Comparison of ENCODE assay signal across 8 cellular contexts in the genomic region with DNA sequence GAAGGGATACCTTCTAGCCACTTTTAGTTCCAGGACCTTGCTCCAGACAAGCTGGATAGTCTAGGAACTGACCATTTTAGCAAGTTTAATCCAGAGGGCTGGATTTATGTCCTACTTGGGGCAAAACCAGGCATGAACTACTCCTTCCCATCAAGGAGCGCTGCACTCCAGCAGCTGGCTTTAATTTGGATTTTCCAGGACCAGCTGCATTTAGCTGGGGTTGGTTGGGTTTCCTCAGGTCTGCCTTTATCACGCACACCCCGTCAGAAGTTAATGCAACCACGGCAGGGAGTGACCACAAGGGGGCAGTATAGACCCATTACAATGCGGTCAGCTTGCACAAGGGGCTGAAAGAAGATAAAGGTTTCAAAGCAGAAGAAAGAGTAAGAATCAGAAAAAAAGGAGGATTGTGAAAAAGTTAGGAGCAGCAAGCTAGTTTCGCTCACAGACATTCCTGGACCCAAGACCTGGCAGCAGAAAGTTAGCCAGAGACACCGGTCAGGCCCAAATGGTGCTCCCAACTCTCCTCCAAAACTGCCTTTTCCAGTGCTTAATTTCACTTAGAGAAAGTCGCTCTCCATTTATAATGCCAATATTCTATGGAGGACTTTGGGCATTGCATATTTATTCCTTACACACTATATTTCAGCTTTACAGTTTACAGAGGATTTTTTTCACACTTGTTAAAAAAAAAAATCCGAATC. TPM values are rescaled to one million over a fixed set of nuclear protein-coding genes. Genes with fewer than 3 reads are reported as not detected.
DNase-seq lines count a peak whose midpoint lies in the region; ATAC-seq and TF ChIP-seq lines count a peak whose summit lies in the region.

No MANE protein-coding gene starts in this region.

- no TSS peak for BruUV-seq in PC-9 (replicated peaks; lab: Mats Ljungman, UMichigan)

- POLR2A ChIA-PET in PC-9 (lab: Charles Lee; ENCODE audit: unreplicated experiment), result interaction anchor here (0.7 kb wide), 1 partner anchor 251 kb away, joined by 3 read pairs; no protein-coding TSS in a partner anchor

- no peaks in the 10 kb centered on the region for H3K4me1 ChIP-seq in Karpas-422 (ENCODE audit: low read length)
- peaks cover 53% of the 10 kb centered on the region for H3K4me1 ChIP-seq in PC-9 (replicated peaks; ENCODE audit: insufficient read depth)
- H3K4me1 ChIP-seq in esophagus squamous epithelium, result peaks cover 7 to 56% (median 46%) of the 10 kb centered on the region in 3 donors

- no peaks in the 10 kb centered on the region for H3K36me3 ChIP-seq in Karpas-422 (ENCODE audit: insufficient read depth, low read length)
- H3K36me3 ChIP-seq in PC-9 (ENCODE audit: low read depth), result no peaks in the 10 kb centered on the region
- peaks cover 0 to 6% (median 0%) of the 10 kb centered on the region in 3 donors for H3K36me3 ChIP-seq in esophagus squamous epithelium

- WGBS in esophagus squamous epithelium, 2 donors, result 22 to 32% methylated on average over 7 to 9 of the region's 9 CpGs

- ATAC-seq in stimulated activated naive B cell treated with anti-CD40 and anti-IgM and Interleukin-4, amounts not matched to agents 10 μg/mL and 1 μg/mL and 100 μg/mL, for 72 hours (replicated peaks), result peak; percentile 93 to 96
- ATAC-seq in GM19328 (IDR thresholded peaks at IDR 0.05; ENCODE audit: unreplicated experiment), result no peak

- H3K4me1 Mint-ChIP-seq in nephron progenitor cell, result peaks cover 21% of the 10 kb centered on the region
- H3K4me1 Mint-ChIP-seq in stimulated activated naive B cell treated with anti-CD40 and anti-IgM and Interleukin-4, amounts not matched to agents 10 μg/mL and 1 μg/mL and 100 μg/mL, for 72 hours, result peaks cover 2 to 6% of the 10 kb centered on the region in 2 donors

- H3K79me2 ChIP-seq in Karpas-422 (ENCODE audit: low read length) (no peaks in the 10 kb centered on the region), PC-9 (ENCODE audit: low read depth) (peaks cover 9% of the 10 kb centered on the region)

- H3K4me2 ChIP-seq in Karpas-422 (ENCODE audit: low read depth, low read length, poor library complexity, severe bottlenecking), result no peak overlapping the region
- H3K4me2 ChIP-seq in PC-9, result peak overlapping the region; percentile 23; the same call in 1 of the 2 replicates

- peaks cover 39% of the 10 kb centered on the region for H3F3A ChIP-seq in PC-9 (ENCODE audit: insufficient read depth, low read depth)

- no peak overlapping the region for H3K4me3 Mint-ChIP-seq in nephron progenitor cell
- H3K4me3 Mint-ChIP-seq in stimulated activated naive B cell treated with anti-CD40 and anti-IgM and Interleukin-4, amounts not matched to agents 10 μg/mL and 1 μg/mL and 100 μg/mL, for 72 hours, result no peak overlapping the region

- no peak overlapping the region for H2AFZ ChIP-seq in Karpas-422 (ENCODE audit: low read length)
- no peak overlapping the region for H2AFZ ChIP-seq in PC-9

- no peak overlapping the region for H3K27ac ChIP-seq in Karpas-422 (ENCODE audit: low read length)
- peak overlapping the region; percentile 98 for H3K27ac ChIP-seq in PC-9
- peak overlapping the region; percentile 73 to 97 (median 93) for H3K27ac ChIP-seq in esophagus squamous epithelium

- intact Hi-C loops in PC-9 (cut with micrococcal nuclease; ENCODE audit: unreplicated experiment) (loop anchor here (1.0 to 10.0 kb wide), 5 partner anchors 51 to 1051 kb away; partner anchors contain the start of gene PPP1CB), esophagus squamous epithelium (cut with DNase I) (no loop called here)

- no peak for TF ChIP-seq POLR2A in esophagus squamous epithelium (IDR thresholded peaks at IDR 0.05)

- no peak overlapping the region for H3K9ac ChIP-seq in Karpas-422 (ENCODE audit: low read length)

- no peaks in the 10 kb centered on the region for H3K27me3 Mint-ChIP-seq in nephron progenitor cell (ENCODE audit: low read depth, poor library complexity)
- H3K27me3 Mint-ChIP-seq in stimulated activated naive B cell treated with anti-CD40 and anti-IgM and Interleukin-4, amounts not matched to agents 10 μg/mL and 1 μg/mL and 100 μg/mL, for 72 hours, result peaks cover 0 to 8% of the 10 kb centered on the region in 2 donors

- H4K20me1 ChIP-seq in Karpas-422 (ENCODE audit: insufficient read depth, low read depth, low read length) (no peaks in the 10 kb centered on the region), PC-9 (ENCODE audit: insufficient read depth) (no peaks in the 10 kb centered on the region)

- H3K27me3 ChIP-seq in Karpas-422 (ENCODE audit: low read length), result no peaks in the 10 kb centered on the region
- H3K27me3 ChIP-seq in PC-9 (ENCODE audit: insufficient read depth, low read depth), result no peaks in the 10 kb centered on the region
- H3K27me3 ChIP-seq in esophagus squamous epithelium, result no peaks in the 10 kb centered on the region

- H3K9me3 ChIP-seq in Karpas-422 (ENCODE audit: low read length) (no peaks in the 10 kb centered on the region), PC-9 (ENCODE audit: insufficient read depth, low read depth) (no peaks in the 10 kb centered on the region), esophagus squamous epithelium (no peaks in the 10 kb centered on the region)

- H3K27ac Mint-ChIP-seq in nephron progenitor cell, result no peak overlapping the region
- H3K27ac Mint-ChIP-seq in stimulated activated naive B cell treated with anti-CD40 and anti-IgM and Interleukin-4, amounts not matched to agents 10 μg/mL and 1 μg/mL and 100 μg/mL, for 72 hours, result no peak overlapping the region

- no peak overlapping the region for H3K4me3 ChIP-seq in Karpas-422 (ENCODE audit: low read length)
- no peak overlapping the region for H3K4me3 ChIP-seq in PC-9
- H3K4me3 ChIP-seq in esophagus squamous epithelium, result no peak overlapping the region

- DNase-seq in ELF-1 (ENCODE audit: low read depth, low spot score) (peak; percentile 89), Karpas-422 (peak; percentile 90), PC-9 (peak; percentile 73 to 80), activated T-cell treated with anti-CD3 and anti-CD28 coated beads for 4 hours (peak; percentile 87), esophagus squamous epithelium (lab: John Stamatoyannopoulos, UW) (peak; percentile 52), nephron progenitor cell (peak; percentile 88)
- peak; percentile 73 for DNase-seq in stimulated activated naive B cell treated with anti-CD40 and anti-IgM and Interleukin-4, amounts not matched to agents 10 μg/mL and 1 μg/mL and 100 μg/mL, for 72 hours

- CTCF ChIA-PET in PC-9 (lab: Charles Lee), result interaction anchor here (0.6 to 1.3 kb wide), 4 partner anchors 18 to 732 kb away, joined by 3 to 8 read pairs (median 4); no protein-coding TSS in a partner anchor

- TF ChIP-seq CTCF in PC-9 (conservative IDR thresholded peaks at IDR 0.05), result peak; percentile 95
- peak; percentile 91 to 99 (median 95) for TF ChIP-seq CTCF in esophagus squamous epithelium (IDR thresholded peaks at IDR 0.05)
- peak; percentile 84 for TF ChIP-seq CTCF in nephron progenitor cell (IDR thresholded peaks at IDR 0.05)

- H3K9me3 Mint-ChIP-seq in nephron progenitor cell, result no peaks in the 10 kb centered on the region
- no peaks in the 10 kb centered on the region for H3K9me3 Mint-ChIP-seq in stimulated activated naive B cell treated with anti-CD40 and anti-IgM and Interleukin-4, amounts not matched to agents 10 μg/mL and 1 μg/mL and 100 μg/mL, for 72 hours

- H3K36me3 Mint-ChIP-seq in nephron progenitor cell (ENCODE audit: low read depth), result no peaks in the 10 kb centered on the region
- peaks cover under 1 to 2% of the 10 kb centered on the region in 2 donors for H3K36me3 Mint-ChIP-seq in stimulated activated naive B cell treated with anti-CD40 and anti-IgM and Interleukin-4, amounts not matched to agents 10 μg/mL and 1 μg/mL and 100 μg/mL, for 72 hours

- no peaks in the 10 kb centered on the region for H3K9me2 ChIP-seq in Karpas-422 (replicated peaks; ENCODE audit: insufficient read depth, low read length)
- H3K9me2 ChIP-seq in PC-9 (ENCODE audit: insufficient read depth), result no peaks in the 10 kb centered on the region

RNA-seq across cellular contexts. Expression of gene SLC4A1AP, which starts 40.1 kb away (rescaled TPM):
- total RNA-seq in Karpas-422 (2014; rRNA removed; shearing (Covaris generic); ENCODE audit: low replicate concordance), result 19.8 and 30.1 TPM in 2 replicates
- 18.5 and 22.7 TPM in 2 replicates for total RNA-seq in PC-9 (2021)
- 10 to 100 TPM; 15.4 to 27.0 (median 24.1) TPM for total RNA-seq in esophagus squamous epithelium

RNA-seq across cellular contexts. Expression of gene SUPT7L, which starts 40.4 kb away (rescaled TPM):
- 27.9 and 47.9 TPM in 2 replicates for total RNA-seq in Karpas-422 (2014; rRNA removed; shearing (Covaris generic); ENCODE audit: low replicate concordance)
- total RNA-seq in PC-9 (2021), result 29.3 and 33.0 TPM in 2 replicates
- total RNA-seq in esophagus squamous epithelium, result 10 to 100 TPM; 10.5 to 25.4 (median 14.2) TPM
